ENCODE assay signal across 8 cellular contexts in the genomic region with DNA sequence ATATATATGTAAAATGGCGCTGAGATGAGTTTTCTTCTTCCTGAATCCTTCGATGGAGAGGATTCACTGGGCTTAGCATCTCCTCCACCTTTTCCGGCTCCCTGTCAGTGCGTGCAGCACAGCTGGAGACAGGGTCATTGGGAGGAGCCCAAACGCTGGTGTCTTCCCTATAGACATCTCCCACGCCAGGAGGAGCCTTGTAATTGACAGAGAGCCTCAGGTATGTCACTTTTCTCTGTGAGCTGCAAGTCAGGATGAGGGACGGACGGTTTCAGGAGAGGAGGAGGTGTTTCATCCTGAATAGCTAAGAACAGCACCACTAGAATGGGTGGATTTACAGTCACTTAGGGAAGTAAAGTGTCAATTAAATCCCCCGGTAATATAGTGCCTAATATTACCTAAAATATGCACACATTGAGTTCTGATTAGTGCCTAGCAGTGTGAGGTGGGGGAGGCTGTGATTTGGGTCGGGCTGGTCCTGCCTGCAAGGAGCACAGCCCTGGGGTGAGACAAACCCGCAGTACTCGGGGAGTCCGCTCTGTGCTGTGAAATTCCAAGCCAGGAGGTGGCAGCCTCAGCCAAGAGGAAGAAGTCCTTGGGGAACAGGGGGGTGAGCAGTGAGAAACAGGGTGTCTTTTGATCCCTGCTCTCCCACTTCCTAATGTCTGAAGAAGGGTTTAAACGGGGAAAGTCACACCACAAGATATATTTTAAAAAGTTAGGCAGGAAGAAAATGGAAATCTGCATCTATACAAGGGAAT. TPM values are rescaled to one million over a fixed set of nuclear protein-coding genes. Genes with fewer than 3 reads are reported as not detected.
A peak's percentile ranks its signal among the peaks of the same experiment; 100 is the strongest.
DNase-seq lines count a peak whose midpoint lies in the region; ATAC-seq and TF ChIP-seq lines count a peak whose summit lies in the region.

No MANE protein-coding gene starts in this region.

- intact Hi-C loops in ascending aorta (cut with DNase I) = loop anchor here (5.0 to 10.0 kb wide), 2 partner anchors 253 to 326 kb away; a partner anchor contains a TSS

- H3K36me3 ChIP-seq in ascending aorta = peaks cover 0 to 4% of the 10 kb centered on the region in 2 donors

- H3K4me1 ChIP-seq in ascending aorta = peaks cover 20 to 47% of the 10 kb centered on the region in 2 donors

- H3K9me3 ChIP-seq in ascending aorta = no peaks in the 10 kb centered on the region

- H3K27ac ChIP-seq in ascending aorta = peak overlapping the region in 1 of 2 donors; percentile 67

- peak; percentile 43 to 73 (median 66) for TF ChIP-seq CTCF in ascending aorta (IDR thresholded peaks at IDR 0.05)

- DNase-seq in activated CD4-positive, CD25-positive, alpha-beta regulatory T cell (lab: John Stamatoyannopoulos, UW) = no peak
- peak; percentile 19 for DNase-seq in NCI-H774 (lab: John Stamatoyannopoulos, UW)
- DNase-seq in ascending aorta (ENCODE audit: low spot score in 2 of 2) = peak; percentile 32 to 84
- DNase-seq in iPS DF 4.7 (ENCODE audit: extremely low read depth, low spot score) = peak; percentile 33
- DNase-seq in stimulated activated CD4-positive, alpha-beta T cell treated with anti-CD3 and anti-CD28 coated beads, Interleukin-4, amount 100 ng/mL, for 4 hours = peak; percentile 12 to 17
- no peak for DNase-seq in NCI-H1694 treated with DMSO at 0.1 percent for 48 hours (lab: John Stamatoyannopoulos, UW)

- ATAC-seq in activated CD4-positive, CD25-positive, alpha-beta regulatory T cell treated with anti-CD3 and anti-CD28 coated beads, Interleukin-2, amount 50 U/mL, for 24 hours = peak; percentile 25 to 51
- no peak for ATAC-seq in HG02840 (IDR thresholded peaks at IDR 0.05; ENCODE audit: low FRiP score, unreplicated experiment)

- no peak overlapping the region for H3K4me3 ChIP-seq in ascending aorta

- H3K27me3 ChIP-seq in ascending aorta = no peaks in the 10 kb centered on the region

RNA-seq across cellular contexts. Expression of a gene that starts 28.2 kb away (rescaled TPM):
- total RNA-seq in ascending aorta = 24.8 TPM

RNA-seq across cellular contexts. Expression of a gene that starts 59.1 kb away (rescaled TPM):
- 43.0 TPM for total RNA-seq in ascending aorta

RNA-seq across cellular contexts. Expression of a gene that starts 59.5 kb away (rescaled TPM):
- 10.4 TPM for total RNA-seq in ascending aorta

Comparison
In these comparisons a context has a peak if more than half of its experiments do, and no peak if none do; other contexts are left out.
1. DNase-seq: peak in NCI-H774 (single experiment), ascending aorta (2 of 2), iPS DF 4.7 (single experiment) and stimulated activated CD4-positive, alpha-beta T cell treated with anti-CD3 and anti-CD28 coated beads, Interleukin-4, amount 100 ng/mL, for 4 hours (2 of 2); none in activated CD4-positive, CD25-positive, alpha-beta regulatory T cell (0 of 4) and NCI-H1694 treated with DMSO at 0.1 percent for 48 hours (single experiment).